ENCODE assay signal across 24 cellular contexts in genomic region chr6:7566617-7567173, GRCh38. TPM values are rescaled to one million over a fixed set of nuclear protein-coding genes. Genes with fewer than 3 reads are reported as not detected.
DNase-seq lines count a peak whose midpoint lies in the region; ATAC-seq and TF ChIP-seq lines count a peak whose summit lies in the region.
"Had no signal": no experiment of that assay in that cellular context is flagged by ENCODE, and none has a peak within 500 bp of the region (broad histone marks: within the 10 kb centered on the region; RNA-seq: fewer than 3 reads in every experiment).

No MANE protein-coding gene starts in this region.

- H3K9ac ChIP-seq in GM23248 (no peak overlapping the region), endodermal cell (ENCODE audit: extremely low read depth, low read length, poor library complexity, severe bottlenecking) (no peak overlapping the region)

- H3K27me3 Mint-ChIP-seq in endodermal cell (ENCODE audit: insufficient read depth), result no peaks in the 10 kb centered on the region
- peaks cover 21% of the 10 kb centered on the region for H3K27me3 Mint-ChIP-seq in activated naive CD4-positive, alpha-beta T cell treated with anti-CD3 and anti-CD28 coated beads, Interleukin-2, amount 10 ng/mL, durations not matched to agents 7 days and 5 days

- peak; percentile 28 for TF ChIP-seq CTCF in 22Rv1 (IDR thresholded peaks at IDR 0.05)
- peak; percentile 39 for TF ChIP-seq CTCF in endodermal cell (conservative IDR thresholded peaks at IDR 0.05)

- H3K9me3 Mint-ChIP-seq in endodermal cell, result no peaks in the 10 kb centered on the region
- no peaks in the 10 kb centered on the region for H3K9me3 Mint-ChIP-seq in activated naive CD4-positive, alpha-beta T cell treated with anti-CD3 and anti-CD28 coated beads, Interleukin-2, amount 10 ng/mL, durations not matched to agents 7 days and 5 days
- H3K9me3 Mint-ChIP-seq: activated CD4-positive, alpha-beta T cell treated with anti-CD3 and anti-CD28 coated beads, Interleukin-2, amount 10 ng/mL, durations not matched to agents 7 days and 5 days; CD14-positive monocyte; stimulated activated effector memory CD8-positive, alpha-beta T cell treated with anti-CD3 and anti-CD28 coated beads, Interleukin-12 subunit alpha, Interleukin-12 subunit beta, amount 100 ng/mL, for 72 hours had no signal

- H3K36me3 ChIP-seq in GM23248 (ENCODE audit: low read depth) (peaks cover 77% of the 10 kb centered on the region), endodermal cell (ENCODE audit: control insufficient read depth, insufficient read depth, low read length) (peaks cover 98% of the 10 kb centered on the region)

- no peak for ATAC-seq in HG03521 (IDR thresholded peaks at IDR 0.05; ENCODE audit: unreplicated experiment)
- ATAC-seq: body of pancreas; right cardiac atrium; stimulated activated effector memory CD8-positive, alpha-beta T cell treated with anti-CD3 and anti-CD28 coated beads, Interleukin-12 subunit alpha, Interleukin-12 subunit beta, amount 100 ng/mL, for 72 hours had no signal

- peaks cover 39% of the 10 kb centered on the region for H3K4me1 ChIP-seq in GM23248 (ENCODE audit: insufficient read depth)
- H3K4me1 ChIP-seq in endodermal cell (ENCODE audit: control insufficient read depth, insufficient read depth, low read length), result peaks cover 9% of the 10 kb centered on the region

- no peak for DNase-seq in GM23248
- peak; percentile 20 for DNase-seq in OCI-M1 (lab: John Stamatoyannopoulos, UW)
- peak; percentile 57 for DNase-seq in endodermal cell
- DNase-seq in stimulated activated CD4-positive, alpha-beta T cell treated with anti-CD3 and anti-CD28 coated beads, Interleukin-4, amount 100 ng/mL, for 24 hours, result no peak
- DNase-seq in activated naive CD4-positive, alpha-beta T cell treated with anti-CD3 and anti-CD28 coated beads, Interleukin-2, amount 10 ng/mL, durations not matched to agents 7 days and 5 days, result no peak
- no peak for DNase-seq in NCI-H446 treated with DMSO at 0.1 percent for 48 hours (lab: John Stamatoyannopoulos, UW)
- DNase-seq: activated CD4-positive, alpha-beta T cell treated with anti-CD3 and anti-CD28 coated beads, Interleukin-2, amount 10 ng/mL, durations not matched to agents 7 days and 5 days; activated T-cell treated with anti-CD3 and anti-CD28 coated beads, Interleukin-2, amount 50 U/mL, for 48 hours; body of pancreas; Calu3; foreskin melanocyte; mammary epithelial cell; NCI-H1105 treated with DMSO at 0.1 percent for 48 hours; NCI-H2029; NCI-H226; NCI-H82; right cardiac atrium; Right ventricle myocardium superior; stimulated activated CD4-positive, alpha-beta T cell treated with anti-CD3 and anti-CD28 coated beads, Interleukin-2, amount 100 ng/mL, for 48 hours; upper lobe of left lung had no signal

- H3F3A ChIP-seq in GM23248 (ENCODE audit: insufficient read depth), result peaks cover 49% of the 10 kb centered on the region

- H3K27ac Mint-ChIP-seq in endodermal cell, result no peak overlapping the region
- H3K27ac Mint-ChIP-seq in activated naive CD4-positive, alpha-beta T cell treated with anti-CD3 and anti-CD28 coated beads, Interleukin-2, amount 10 ng/mL, durations not matched to agents 7 days and 5 days, result no peak overlapping the region
- H3K27ac Mint-ChIP-seq: activated CD4-positive, alpha-beta T cell treated with anti-CD3 and anti-CD28 coated beads, Interleukin-2, amount 10 ng/mL, durations not matched to agents 7 days and 5 days; CD14-positive monocyte; stimulated activated effector memory CD8-positive, alpha-beta T cell treated with anti-CD3 and anti-CD28 coated beads, Interleukin-12 subunit alpha, Interleukin-12 subunit beta, amount 100 ng/mL, for 72 hours had no signal

- H3K4me3 Mint-ChIP-seq in endodermal cell, result no peak overlapping the region
- no peak overlapping the region for H3K4me3 Mint-ChIP-seq in activated naive CD4-positive, alpha-beta T cell treated with anti-CD3 and anti-CD28 coated beads, Interleukin-2, amount 10 ng/mL, durations not matched to agents 7 days and 5 days
- H3K4me3 Mint-ChIP-seq: activated CD4-positive, alpha-beta T cell treated with anti-CD3 and anti-CD28 coated beads, Interleukin-2, amount 10 ng/mL, durations not matched to agents 7 days and 5 days; CD14-positive monocyte; stimulated activated effector memory CD8-positive, alpha-beta T cell treated with anti-CD3 and anti-CD28 coated beads, Interleukin-12 subunit alpha, Interleukin-12 subunit beta, amount 100 ng/mL, for 72 hours had no signal

- H3K4me1 Mint-ChIP-seq in endodermal cell, result peaks cover 12% of the 10 kb centered on the region
- H3K4me1 Mint-ChIP-seq in activated naive CD4-positive, alpha-beta T cell treated with anti-CD3 and anti-CD28 coated beads, Interleukin-2, amount 10 ng/mL, durations not matched to agents 7 days and 5 days, result no peaks in the 10 kb centered on the region
- H3K4me1 Mint-ChIP-seq: activated CD4-positive, alpha-beta T cell treated with anti-CD3 and anti-CD28 coated beads, Interleukin-2, amount 10 ng/mL, durations not matched to agents 7 days and 5 days; CD14-positive monocyte; stimulated activated effector memory CD8-positive, alpha-beta T cell treated with anti-CD3 and anti-CD28 coated beads, Interleukin-12 subunit alpha, Interleukin-12 subunit beta, amount 100 ng/mL, for 72 hours had no signal

- H4K20me1 ChIP-seq in GM23248 (ENCODE audit: insufficient read depth), result no peaks in the 10 kb centered on the region

- peaks cover 86% of the 10 kb centered on the region for H3K36me3 Mint-ChIP-seq in endodermal cell (ENCODE audit: low read depth)
- no peaks in the 10 kb centered on the region for H3K36me3 Mint-ChIP-seq in activated naive CD4-positive, alpha-beta T cell treated with anti-CD3 and anti-CD28 coated beads, Interleukin-2, amount 10 ng/mL, durations not matched to agents 7 days and 5 days
- H3K36me3 Mint-ChIP-seq: CD14-positive monocyte; stimulated activated effector memory CD8-positive, alpha-beta T cell treated with anti-CD3 and anti-CD28 coated beads, Interleukin-12 subunit alpha, Interleukin-12 subunit beta, amount 100 ng/mL, for 72 hours had no signal

- H3K79me2 ChIP-seq in GM23248 (ENCODE audit: insufficient read depth), result peaks cover 25% of the 10 kb centered on the region

- no peaks in the 10 kb centered on the region for H3K9me2 ChIP-seq in GM23248 (ENCODE audit: insufficient read depth)

- no peak overlapping the region for H3K4me3 ChIP-seq in GM23248
- no peak overlapping the region for H3K4me3 ChIP-seq in endodermal cell (ENCODE audit: low read length)
- H3K4me3 ChIP-seq: body of pancreas, upper lobe of left lung had no signal

- H2AFZ ChIP-seq in GM23248, result no peak overlapping the region

- in situ Hi-C loops in GM23248 (cut with MboI), result no loop called here

- H3K9me3 ChIP-seq in GM23248 (ENCODE audit: low read depth), result no peaks in the 10 kb centered on the region
- no peaks in the 10 kb centered on the region for H3K9me3 ChIP-seq in endodermal cell (ENCODE audit: control insufficient read depth, low read length)
- H3K9me3 ChIP-seq: body of pancreas, upper lobe of left lung had no signal

- H3K27ac ChIP-seq in 22Rv1 (no peak overlapping the region), GM23248 (peak overlapping the region; percentile 78), endodermal cell (ENCODE audit: low read depth, low read length) (no peak overlapping the region)
- H3K27ac ChIP-seq: body of pancreas, upper lobe of left lung had no signal

- H3K4me2 ChIP-seq in GM23248 (ENCODE audit: unreplicated experiment), result peak overlapping the region; percentile 67

- 82 to 86% methylated on average over 4 of the region's 4 CpGs for WGBS in GM23248 (ENCODE audit: low coverage in 1 of 2, low lambda C conversion rate in 2 of 2, missing lambda C conversion rate in 2 of 2), 2 experiments
- WGBS in endodermal cell (ENCODE audit: insufficient coverage in 1 of 2, insufficient read length in 1 of 2), 2 experiments, result 93 to 100% methylated on average over 3 to 4 of the region's 4 CpGs

- no peaks in the 10 kb centered on the region for H3K27me3 ChIP-seq in GM23248 (replicated peaks; ENCODE audit: insufficient read depth)
- H3K27me3 ChIP-seq in endodermal cell (ENCODE audit: control insufficient read depth, insufficient read depth, low read length, poor library complexity, severe bottlenecking), result no peaks in the 10 kb centered on the region
- H3K27me3 ChIP-seq: body of pancreas, upper lobe of left lung had no signal

- CTCF ChIA-PET in activated naive CD4-positive, alpha-beta T cell treated with anti-CD3 and anti-CD28 coated beads, Interleukin-2, amount 10 ng/mL, durations not matched to agents 7 days and 5 days (lab: Charles Lee), result no interaction called here

RNA-seq across cellular contexts. Expression of gene SNRNP48, which starts 23.3 kb away (rescaled TPM):
- total RNA-seq in GM23248 (2014; rRNA removed; shearing (Covaris generic)), result 9.9 and 13.1 TPM in 2 replicates
- polyA plus RNA-seq in GM23248 (2016; fragmentation: Nextera tagmentation; extraction: Ambion mirVana), result 9.7 and 11.5 TPM in 2 replicates
- total RNA-seq in endodermal cell, result 10 to 100 TPM; 13.9 to 19.5 TPM
- polyA plus RNA-seq in endodermal cell (2013, experiment 1 of 2), result 20.5 TPM
- polyA plus RNA-seq in endodermal cell (2013, experiment 2 of 2), result 18.6 TPM

RNA-seq across cellular contexts. Expression of gene DSP, which starts 25.2 kb away (rescaled TPM):
- 108 and 110 TPM in 2 replicates for total RNA-seq in GM23248 (2014; rRNA removed; shearing (Covaris generic))
- polyA plus RNA-seq in GM23248 (2016; fragmentation: Nextera tagmentation; extraction: Ambion mirVana), result 76.4 and 78.1 TPM in 2 replicates
- 100 to 1,000 TPM; 123 to 152 TPM for total RNA-seq in endodermal cell
- 41.5 TPM for polyA plus RNA-seq in endodermal cell (2013, experiment 1 of 2)
- 42.5 TPM for polyA plus RNA-seq in endodermal cell (2013, experiment 2 of 2)
- polyA plus RNA-seq: CD14-positive monocyte had no signal

Comparison
In these comparisons a context has a peak if more than half of its experiments do, and no peak if none do; other contexts are left out.
1. DNase-seq: peak in OCI-M1 (single experiment) and endodermal cell (single experiment); none in GM23248 (single experiment), stimulated activated CD4-positive, alpha-beta T cell treated with anti-CD3 and anti-CD28 coated beads, Interleukin-4, amount 100 ng/mL, for 24 hours (single experiment), activated naive CD4-positive, alpha-beta T cell treated with anti-CD3 and anti-CD28 coated beads, Interleukin-2, amount 10 ng/mL, durations not matched to agents 7 days and 5 days (single experiment) and NCI-H446 treated with DMSO at 0.1 percent for 48 hours (single experiment).